Comparison of ENCODE assay signal across 14 cellular contexts in the genomic region with DNA sequence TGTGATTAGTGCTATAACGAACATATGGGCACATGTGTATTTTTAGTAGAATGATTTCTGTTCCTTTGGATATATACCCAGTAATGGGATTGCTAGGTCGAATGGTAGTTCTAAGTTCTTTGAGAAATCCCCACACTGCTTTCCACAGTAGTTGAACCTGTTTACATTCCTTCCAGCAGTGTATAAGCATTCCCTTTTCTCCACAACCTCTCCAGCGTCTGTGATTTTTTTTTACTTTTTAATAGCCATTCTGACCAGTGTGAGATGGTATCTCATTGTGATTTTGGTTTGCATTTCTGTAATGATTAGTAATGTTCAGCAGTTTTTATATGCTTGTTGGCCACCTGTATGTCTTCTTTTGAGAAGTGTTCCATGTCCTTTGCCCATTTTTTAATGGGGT.
DNase-seq lines count a peak whose midpoint lies in the region; TF ChIP-seq lines count a peak whose summit lies in the region.
"Had no signal": no experiment of that assay in that cellular context is flagged by ENCODE, and none has a peak within 500 bp of the region (broad histone marks: within the 10 kb centered on the region; RNA-seq: fewer than 3 reads in every experiment).

No MANE protein-coding gene starts in this region.

- TF ChIP-seq POLR2A in ovary (IDR thresholded peaks at IDR 0.05) = no peak

- H3K27ac ChIP-seq in SJSA1 = peak overlapping the region; percentile 41; the same call in 1 of the 2 replicates
- H3K27ac ChIP-seq in ovary = no peak overlapping the region

- intact Hi-C loops in ovary (cut with DNase I) = no loop called here

- H3K27me3 ChIP-seq in BJ (ENCODE audit: control insufficient read depth, insufficient read depth, low read length) = no peaks in the 10 kb centered on the region
- H3K27me3 ChIP-seq in SJSA1 (replicated peaks) = no peaks in the 10 kb centered on the region
- no peaks in the 10 kb centered on the region for H3K27me3 ChIP-seq in ovary
- H3K27me3 ChIP-seq: BE2C had no signal

- H3K9me3 ChIP-seq in SJSA1 (replicated peaks) = no peaks in the 10 kb centered on the region
- H3K9me3 ChIP-seq in ovary = no peaks in the 10 kb centered on the region
- H3K9me3 ChIP-seq: BE2C, HAP-1 had no signal

- H3K4me1 ChIP-seq in SJSA1 (replicated peaks) = peaks cover 64% of the 10 kb centered on the region
- peaks cover 11% of the 10 kb centered on the region for H3K4me1 ChIP-seq in ovary (ENCODE audit: insufficient read depth)
- H3K4me1 ChIP-seq: BE2C had no signal

- POLR2A ChIA-PET in BJ (lab: Charles Lee) = no interaction called here

- TF ChIP-seq CTCF in BJ (IDR thresholded peaks at IDR 0.05; ENCODE audit: insufficient read depth, low read depth, low read length) = peak; percentile 20; the same call in 1 of the 2 replicates
- peak; percentile 7 for TF ChIP-seq CTCF in foreskin fibroblast (IDR thresholded peaks at IDR 0.05; ENCODE audit: low read depth, low read length)
- TF ChIP-seq CTCF in ovary (IDR thresholded peaks at IDR 0.05) = no peak

- no peak overlapping the region for H3K4me3 ChIP-seq in BJ (ENCODE audit: low read depth, low read length)
- no peak overlapping the region for H3K4me3 ChIP-seq in SJSA1
- H3K4me3 ChIP-seq in foreskin fibroblast (ENCODE audit: low read depth in 1 of 2, low read length in 2 of 2) = no peak overlapping the region
- no peak overlapping the region for H3K4me3 ChIP-seq in ovary
- H3K4me3 ChIP-seq: HAP-1 had no signal

- DNase-seq in BJ (ENCODE audit: low read depth) = no peak
- peak in 1 of 2 experiments; percentile 62 for DNase-seq in SJSA1 (ENCODE audit: low read depth in 1 of 2, low spot score in 2 of 2)
- DNase-seq in foreskin fibroblast = no peak
- no peak for DNase-seq in ureter (ENCODE audit: low spot score)
- no peak for DNase-seq in NCI-H1436 (lab: John Stamatoyannopoulos, UW)
- no peak for DNase-seq in NCI-H82 treated with DMSO at 0.1 percent for 48 hours (lab: John Stamatoyannopoulos, UW; ENCODE audit: unreplicated experiment)
- no peak for DNase-seq in ovary
- DNase-seq: ACHN; BE2C; CD8-positive, alpha-beta T cell; COR-L47; DND-41; GF-D8 had no signal

- H3K36me3 ChIP-seq in BJ (ENCODE audit: control insufficient read depth, insufficient read depth, low read length) (no peaks in the 10 kb centered on the region), SJSA1 (no peaks in the 10 kb centered on the region), ovary (no peaks in the 10 kb centered on the region)
- H3K36me3 ChIP-seq: BE2C, HAP-1 had no signal

- 43 to 75% (median 54%) methylated on average over 3 of the region's 3 CpGs for WGBS in ovary, 3 donors

- CTCF ChIA-PET in BJ (lab: Yijun Ruan, JAX) = no interaction called here

- no peak for TF ChIP-seq EP300 in ovary (IDR thresholded peaks at IDR 0.05)

Comparison
In these comparisons a context has a peak if more than half of its experiments do, and no peak if none do; other contexts are left out.
1. CTCF ChIP-seq: peak in BJ (single experiment) and foreskin fibroblast (single experiment); none in ovary (0 of 3).